Comparison of ENCODE assay signal across 8 cellular contexts in genomic region chr18:35291166-35291565, GRCh38. TPM values are rescaled to one million over a fixed set of nuclear protein-coding genes. Genes with fewer than 3 reads are reported as not detected.
DNase-seq lines count a peak whose midpoint lies in the region; ATAC-seq and TF ChIP-seq lines count a peak whose summit lies in the region.

No MANE protein-coding gene starts in this region.

- H3K9me3 ChIP-seq in CD4-positive, CD25-positive, alpha-beta regulatory T cell (ENCODE audit: control insufficient read depth in 2 of 2, low read length in 2 of 2): peaks cover 0 to 4% of the 10 kb centered on the region in 2 experiments
- peaks cover 7% of the 10 kb centered on the region for H3K9me3 ChIP-seq in MG63
- no peaks in the 10 kb centered on the region for H3K9me3 ChIP-seq in duodenal mucosa (ENCODE audit: control insufficient read depth in 1 of 2, low read length in 2 of 2)
- H3K9me3 ChIP-seq in neural cell (ENCODE audit: low read length): no peaks in the 10 kb centered on the region

- H2AFZ ChIP-seq in neural cell (ENCODE audit: low read depth, low read length): no peak overlapping the region

- H3K9ac ChIP-seq in duodenal mucosa (ENCODE audit: low read depth in 1 of 2, low read length in 2 of 2) (peak overlapping the region; percentile 85 to 97), neural cell (ENCODE audit: low read length) (peak overlapping the region; percentile 91)

- peak overlapping the region; percentile 99 for H3K4me3 ChIP-seq in CD4-positive, CD25-positive, alpha-beta regulatory T cell (ENCODE audit: low read depth, low read length)
- H3K4me3 ChIP-seq in MG63 (peak overlapping the region; percentile 95), duodenal mucosa (ENCODE audit: low read depth in 1 of 2, low read length in 2 of 2) (peak overlapping the region; percentile 88 to 98), neural cell (ENCODE audit: low read length) (peak overlapping the region; percentile 76)

- no peak for TF ChIP-seq CTCF in neural cell (IDR thresholded peaks at IDR 0.05; ENCODE audit: poor library complexity, severe bottlenecking)

- peaks cover 26% of the 10 kb centered on the region for H3K4me1 ChIP-seq in CD4-positive, CD25-positive, alpha-beta regulatory T cell (ENCODE audit: control insufficient read depth, insufficient read depth, low read length, poor library complexity, severe bottlenecking)
- H3K4me1 ChIP-seq in duodenal mucosa (ENCODE audit: control insufficient read depth in 1 of 2, insufficient read depth in 2 of 2, low read length in 2 of 2): peaks cover 16 to 20% of the 10 kb centered on the region in 2 donors

- H3K9me2 ChIP-seq in neural cell (ENCODE audit: insufficient read depth, low read length): no peaks in the 10 kb centered on the region

- no peak for TF ChIP-seq EP300 in neural cell (conservative IDR thresholded peaks at IDR 0.05; ENCODE audit: poor library complexity, severe bottlenecking)

- H4K20me1 ChIP-seq in neural cell (ENCODE audit: insufficient read depth): no peaks in the 10 kb centered on the region

- peaks cover 4% of the 10 kb centered on the region for H3K27me3 Mint-ChIP-seq in CD4-positive, CD25-positive, alpha-beta regulatory T cell

- peaks cover 25 to 81% (median 63%) of the 10 kb centered on the region in 4 donors for H3K4me1 Mint-ChIP-seq in CD4-positive, CD25-positive, alpha-beta regulatory T cell

- peaks cover 28% of the 10 kb centered on the region for H3K36me3 ChIP-seq in CD4-positive, CD25-positive, alpha-beta regulatory T cell (ENCODE audit: control insufficient read depth, insufficient read depth, low read length)
- H3K36me3 ChIP-seq in MG63 (peaks cover 52% of the 10 kb centered on the region), duodenal mucosa (ENCODE audit: control insufficient read depth in 1 of 2, insufficient read depth in 2 of 2, low read length in 2 of 2) (peaks cover 9 to 10% of the 10 kb centered on the region in 2 donors), neural cell (ENCODE audit: insufficient read depth, low read length) (no peaks in the 10 kb centered on the region)

- no peak for TF ChIP-seq RAD21 in neural cell (conservative IDR thresholded peaks at IDR 0.05)

- peak overlapping the region; percentile 70 for H3K4me2 ChIP-seq in neural cell (ENCODE audit: low read length)

- H3K27me3 ChIP-seq in CD4-positive, CD25-positive, alpha-beta regulatory T cell (ENCODE audit: control insufficient read depth, insufficient read depth, low read length): no peaks in the 10 kb centered on the region
- H3K27me3 ChIP-seq in MG63: no peaks in the 10 kb centered on the region
- H3K27me3 ChIP-seq in duodenal mucosa (ENCODE audit: control insufficient read depth in 1 of 2, insufficient read depth in 2 of 2, low read length in 2 of 2): no peaks in the 10 kb centered on the region
- no peaks in the 10 kb centered on the region for H3K27me3 ChIP-seq in neural cell (ENCODE audit: insufficient read depth, low read depth, low read length)

- no peak for DNase-seq in CD4-positive, CD25-positive, alpha-beta regulatory T cell
- DNase-seq in MG63 (no peak), islet precursor cell (no peak), dedifferentiated amniotic fluid mesenchymal stem cell (ENCODE audit: extremely low spot score) (no peak)

- peaks cover 45% of the 10 kb centered on the region for H3K36me3 Mint-ChIP-seq in CD4-positive, CD25-positive, alpha-beta regulatory T cell

- no peaks in the 10 kb centered on the region for H3F3A ChIP-seq in neural cell (ENCODE audit: insufficient read depth, low read length, poor library complexity, severe bottlenecking)

- H3K4me3 Mint-ChIP-seq in CD4-positive, CD25-positive, alpha-beta regulatory T cell: peak overlapping the region; percentile 97 to 99 (median 98)

- H3K27ac ChIP-seq in CD4-positive, CD25-positive, alpha-beta regulatory T cell (ENCODE audit: insufficient read depth, low read length, poor library complexity, severe bottlenecking): peak overlapping the region; percentile 48
- H3K27ac ChIP-seq in duodenal mucosa (ENCODE audit: low read depth, low read length) (no peak overlapping the region), neural cell (ENCODE audit: low read length) (peak overlapping the region; percentile 88)

- H3K79me2 ChIP-seq in neural cell (replicated peaks; ENCODE audit: insufficient read depth, low read length): peaks cover 39% of the 10 kb centered on the region

- H3K9me3 Mint-ChIP-seq in CD4-positive, CD25-positive, alpha-beta regulatory T cell: peaks cover 0 to 9% (median 0%) of the 10 kb centered on the region in 7 donors

- ATAC-seq in CD4-positive, CD25-positive, alpha-beta regulatory T cell (ENCODE audit: low read depth in 2 of 2): no peak
- no peak for ATAC-seq in GM21619 (IDR thresholded peaks at IDR 0.05; ENCODE audit: unreplicated experiment)
- no peak for ATAC-seq in HG02588 (IDR thresholded peaks at IDR 0.05; ENCODE audit: unreplicated experiment)

- H3K27ac Mint-ChIP-seq in CD4-positive, CD25-positive, alpha-beta regulatory T cell: peak overlapping the region; percentile 96 to 100 (median 98)

TF ChIP-seq in neural cell, 6 proteins besides CTCF, POLR2A, EP300 and RAD21:
- no peak for TF ChIP-seq POLR2AphosphoS5 (IDR thresholded peaks at IDR 0.05)
- TF ChIP-seq EZH2 (IDR thresholded peaks at IDR 0.05; ENCODE audit: borderline replicate concordance, insufficient read depth, low read length, poor library complexity, severe bottlenecking): no peak
- TF ChIP-seq TAF1 (IDR thresholded peaks at IDR 0.05; ENCODE audit: low read depth): no peak
- TF ChIP-seq SMC3 (conservative IDR thresholded peaks at IDR 0.05; ENCODE audit: poor library complexity): no peak
- TF ChIP-seq MXI1 (conservative IDR thresholded peaks at IDR 0.05; ENCODE audit: poor library complexity, severe bottlenecking): no peak
- TF ChIP-seq, protein P1, sequence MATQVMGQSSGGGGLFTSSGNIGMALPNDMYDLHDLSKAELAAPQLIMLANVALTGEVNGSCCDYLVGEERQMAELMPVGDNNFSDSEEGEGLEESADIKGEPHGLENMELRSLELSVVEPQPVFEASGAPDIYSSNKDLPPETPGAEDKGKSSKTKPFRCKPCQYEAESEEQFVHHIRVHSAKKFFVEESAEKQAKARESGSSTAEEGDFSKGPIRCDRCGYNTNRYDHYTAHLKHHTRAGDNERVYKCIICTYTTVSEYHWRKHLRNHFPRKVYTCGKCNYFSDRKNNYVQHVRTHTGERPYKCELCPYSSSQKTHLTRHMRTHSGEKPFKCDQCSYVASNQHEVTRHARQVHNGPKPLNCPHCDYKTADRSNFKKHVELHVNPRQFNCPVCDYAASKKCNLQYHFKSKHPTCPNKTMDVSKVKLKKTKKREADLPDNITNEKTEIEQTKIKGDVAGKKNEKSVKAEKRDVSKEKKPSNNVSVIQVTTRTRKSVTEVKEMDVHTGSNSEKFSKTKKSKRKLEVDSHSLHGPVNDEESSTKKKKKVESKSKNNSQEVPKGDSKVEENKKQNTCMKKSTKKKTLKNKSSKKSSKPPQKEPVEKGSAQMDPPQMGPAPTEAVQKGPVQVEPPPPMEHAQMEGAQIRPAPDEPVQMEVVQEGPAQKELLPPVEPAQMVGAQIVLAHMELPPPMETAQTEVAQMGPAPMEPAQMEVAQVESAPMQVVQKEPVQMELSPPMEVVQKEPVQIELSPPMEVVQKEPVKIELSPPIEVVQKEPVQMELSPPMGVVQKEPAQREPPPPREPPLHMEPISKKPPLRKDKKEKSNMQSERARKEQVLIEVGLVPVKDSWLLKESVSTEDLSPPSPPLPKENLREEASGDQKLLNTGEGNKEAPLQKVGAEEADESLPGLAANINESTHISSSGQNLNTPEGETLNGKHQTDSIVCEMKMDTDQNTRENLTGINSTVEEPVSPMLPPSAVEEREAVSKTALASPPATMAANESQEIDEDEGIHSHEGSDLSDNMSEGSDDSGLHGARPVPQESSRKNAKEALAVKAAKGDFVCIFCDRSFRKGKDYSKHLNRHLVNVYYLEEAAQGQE (IDR thresholded peaks at IDR 0.05; ENCODE audit: borderline replicate concordance): no peak

RNA-seq across cellular contexts. Expression of gene ZSCAN30, which starts 1.1 kb away (rescaled TPM):
- total RNA-seq in CD4-positive, CD25-positive, alpha-beta regulatory T cell: 11.5 TPM
- polyA plus RNA-seq in CD4-positive, CD25-positive, alpha-beta regulatory T cell: 1 to 10 TPM; 2.0 to 5.2 (median 3.9) TPM
- total RNA-seq in MG63 (2014; rRNA removed; shearing (Covaris generic); ENCODE audit: low replicate concordance): 11.1 and 19.7 TPM in 2 replicates
- 25.4 and 30.6 TPM in 2 replicates for polyA plus RNA-seq in neural cell
- 39.4 and 44.8 TPM in 2 replicates for polyA minus RNA-seq in neural cell

RNA-seq across cellular contexts. Expression of gene ZNF397, which starts 50.3 kb away (rescaled TPM):
- total RNA-seq in CD4-positive, CD25-positive, alpha-beta regulatory T cell: 12.9 TPM
- polyA plus RNA-seq in CD4-positive, CD25-positive, alpha-beta regulatory T cell: 1 to 10 TPM; 6.2 to 7.4 (median 6.8) TPM
- total RNA-seq in MG63 (2014; rRNA removed; shearing (Covaris generic); ENCODE audit: low replicate concordance): 4.1 and 6.9 TPM in 2 replicates
- polyA plus RNA-seq in neural cell: 58.7 and 65.2 TPM in 2 replicates
- polyA minus RNA-seq in neural cell: 113 and 140 TPM in 2 replicates

RNA-seq across cellular contexts. Expression of gene ZNF24, which starts 53.1 kb away (rescaled TPM):
- 53.9 TPM for total RNA-seq in CD4-positive, CD25-positive, alpha-beta regulatory T cell
- 10 to 100 TPM; 69.4 to 96.3 (median 73.7) TPM for polyA plus RNA-seq in CD4-positive, CD25-positive, alpha-beta regulatory T cell
- 13.1 and 15.2 TPM in 2 replicates for total RNA-seq in MG63 (2014; rRNA removed; shearing (Covaris generic); ENCODE audit: low replicate concordance)
- polyA plus RNA-seq in neural cell: 39.4 and 46.3 TPM in 2 replicates
- polyA minus RNA-seq in neural cell: 139 and 153 TPM in 2 replicates
